1 cellular context compared by ENCODE assay signal in the genomic region with DNA sequence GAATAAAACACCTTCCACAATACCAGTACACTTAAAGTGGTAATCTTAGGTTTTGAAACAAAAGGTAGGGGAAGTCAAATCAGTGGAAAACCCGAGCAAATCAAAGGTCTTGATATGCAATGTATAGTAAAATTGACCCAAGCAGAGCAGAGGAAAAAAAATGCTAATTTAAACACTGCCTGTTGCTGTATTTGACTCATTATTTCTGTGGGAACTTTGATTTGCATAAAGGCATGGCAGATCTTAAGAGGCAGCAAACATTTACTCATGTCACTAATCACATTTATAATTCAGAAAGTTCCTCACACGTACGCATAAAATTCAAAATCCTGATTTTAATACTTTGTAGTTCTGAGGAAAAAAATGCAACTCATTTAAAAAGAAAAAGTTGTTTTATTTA.
TF ChIP-seq lines count a peak whose summit lies in the region.

No MANE protein-coding gene starts in this region.

TF ChIP-seq in HepG2, 621 proteins besides CTCF, POLR2A, EP300 and RAD21 (continued from another document):
- TF ChIP-seq, protein P1, sequence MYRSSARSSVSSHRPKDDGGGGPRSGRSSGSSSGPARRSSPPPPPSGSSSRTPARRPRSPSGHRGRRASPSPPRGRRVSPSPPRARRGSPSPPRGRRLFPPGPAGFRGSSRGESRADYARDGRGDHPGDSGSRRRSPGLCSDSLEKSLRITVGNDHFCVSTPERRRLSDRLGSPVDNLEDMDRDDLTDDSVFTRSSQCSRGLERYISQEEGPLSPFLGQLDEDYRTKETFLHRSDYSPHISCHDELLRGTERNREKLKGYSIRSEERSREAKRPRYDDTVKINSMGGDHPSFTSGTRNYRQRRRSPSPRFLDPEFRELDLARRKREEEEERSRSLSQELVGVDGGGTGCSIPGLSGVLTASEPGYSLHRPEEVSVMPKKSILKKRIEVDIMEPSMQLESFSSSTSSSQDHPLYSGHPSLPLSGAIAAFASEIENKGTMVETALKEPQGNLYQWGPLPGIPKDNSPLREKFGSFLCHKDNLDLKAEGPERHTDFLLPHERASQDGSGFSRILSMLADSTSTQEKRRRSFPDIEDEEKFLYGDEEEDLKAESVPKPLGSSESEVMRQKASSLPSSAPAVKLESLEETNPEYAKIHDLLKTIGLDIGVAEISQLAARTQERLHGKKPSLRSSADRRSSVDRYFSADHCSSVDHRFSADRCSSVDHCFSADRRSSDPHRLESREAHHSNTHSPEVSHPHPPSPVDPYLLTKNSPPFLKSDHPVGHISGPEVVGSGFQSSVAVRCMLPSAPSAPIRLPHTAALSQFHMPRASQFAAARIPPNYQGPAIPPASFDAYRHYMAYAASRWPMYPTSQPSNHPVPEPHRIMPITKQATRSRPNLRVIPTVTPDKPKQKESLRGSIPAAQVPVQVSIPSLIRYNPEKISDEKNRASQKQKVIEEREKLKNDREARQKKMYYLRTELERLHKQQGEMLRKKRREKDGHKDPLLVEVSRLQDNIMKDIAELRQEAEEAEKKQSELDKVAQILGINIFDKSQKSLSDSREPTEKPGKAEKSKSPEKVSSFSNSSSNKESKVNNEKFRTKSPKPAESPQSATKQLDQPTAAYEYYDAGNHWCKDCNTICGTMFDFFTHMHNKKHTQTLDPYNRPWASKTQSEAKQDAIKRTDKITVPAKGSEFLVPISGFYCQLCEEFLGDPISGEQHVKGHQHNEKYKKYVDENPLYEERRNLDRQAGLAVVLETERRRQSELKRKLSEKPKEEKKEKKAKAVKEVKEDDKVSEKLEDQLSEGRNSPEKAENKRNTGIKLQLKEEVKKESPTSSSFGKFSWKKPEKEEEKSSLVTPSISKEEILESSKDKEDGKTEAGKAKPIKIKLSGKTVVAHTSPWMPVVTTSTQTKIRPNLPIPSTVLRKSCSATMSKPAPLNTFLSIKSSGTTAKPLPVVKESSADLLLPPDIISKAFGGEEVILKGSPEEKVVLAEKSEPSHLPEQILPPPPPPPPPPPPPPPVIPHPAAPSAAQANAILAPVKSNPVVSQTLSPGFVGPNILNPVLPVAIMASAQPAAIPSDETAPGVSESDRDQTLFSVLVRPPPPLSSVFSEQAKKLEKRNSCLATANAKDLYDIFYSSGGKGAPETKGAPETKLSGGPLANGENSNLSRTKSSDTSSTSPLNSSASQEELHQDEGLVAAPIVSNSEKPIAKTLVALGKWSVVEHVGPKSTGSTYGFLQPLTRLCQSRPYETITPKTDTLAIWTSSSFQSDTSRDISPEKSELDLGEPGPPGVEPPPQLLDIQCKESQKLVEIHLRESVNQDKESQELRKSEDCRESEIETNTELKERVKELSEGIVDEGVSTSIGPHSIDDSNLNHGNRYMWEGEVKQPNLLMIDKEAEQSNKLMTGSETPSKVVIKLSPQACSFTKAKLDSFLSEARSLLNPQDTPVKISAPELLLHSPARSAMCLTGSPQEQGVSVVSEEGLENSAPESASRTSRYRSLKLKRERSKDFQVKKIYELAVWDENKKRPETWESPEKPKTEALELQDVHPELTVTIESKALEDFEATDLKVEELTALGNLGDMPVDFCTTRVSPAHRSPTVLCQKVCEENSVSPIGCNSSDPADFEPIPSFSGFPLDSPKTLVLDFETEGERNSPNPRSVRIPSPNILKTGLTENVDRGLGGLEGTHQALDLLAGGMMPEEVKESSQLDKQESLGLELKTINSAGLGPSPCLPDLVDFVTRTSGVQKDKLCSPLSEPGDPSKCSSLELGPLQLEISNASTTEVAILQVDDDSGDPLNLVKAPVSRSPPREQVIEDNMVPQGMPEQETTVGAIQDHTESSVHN (CRISPR knock-in tag; IDR thresholded peaks at IDR 0.05): no peak
- TF ChIP-seq, protein P2, sequence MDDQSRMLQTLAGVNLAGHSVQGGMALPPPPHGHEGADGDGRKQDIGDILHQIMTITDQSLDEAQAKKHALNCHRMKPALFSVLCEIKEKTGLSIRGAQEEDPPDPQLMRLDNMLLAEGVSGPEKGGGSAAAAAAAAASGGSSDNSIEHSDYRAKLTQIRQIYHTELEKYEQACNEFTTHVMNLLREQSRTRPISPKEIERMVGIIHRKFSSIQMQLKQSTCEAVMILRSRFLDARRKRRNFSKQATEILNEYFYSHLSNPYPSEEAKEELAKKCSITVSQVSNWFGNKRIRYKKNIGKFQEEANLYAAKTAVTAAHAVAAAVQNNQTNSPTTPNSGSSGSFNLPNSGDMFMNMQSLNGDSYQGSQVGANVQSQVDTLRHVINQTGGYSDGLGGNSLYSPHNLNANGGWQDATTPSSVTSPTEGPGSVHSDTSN (CRISPR knock-in tag; IDR thresholded peaks at IDR 0.05; ENCODE audit: borderline replicate concordance): no peak
- no peak for TF ChIP-seq EHMT2 (IDR thresholded peaks at IDR 0.05; ENCODE audit: borderline replicate concordance, low read depth, low read length)
- no peak for TF ChIP-seq ZNF446 (CRISPR knock-in tag; IDR thresholded peaks at IDR 0.05)
- TF ChIP-seq TMF1 (CRISPR knock-in tag; IDR thresholded peaks at IDR 0.05; ENCODE audit: low read depth): no peak
- no peak for TF ChIP-seq ZNF441 (CRISPR knock-in tag; IDR thresholded peaks at IDR 0.05; ENCODE audit: borderline replicate concordance)
- no peak for TF ChIP-seq ZNF34 (CRISPR knock-in tag; IDR thresholded peaks at IDR 0.05; ENCODE audit: borderline replicate concordance)
- no peak for TF ChIP-seq KLF13 (CRISPR knock-in tag; IDR thresholded peaks at IDR 0.05)
- TF ChIP-seq, protein P3, sequence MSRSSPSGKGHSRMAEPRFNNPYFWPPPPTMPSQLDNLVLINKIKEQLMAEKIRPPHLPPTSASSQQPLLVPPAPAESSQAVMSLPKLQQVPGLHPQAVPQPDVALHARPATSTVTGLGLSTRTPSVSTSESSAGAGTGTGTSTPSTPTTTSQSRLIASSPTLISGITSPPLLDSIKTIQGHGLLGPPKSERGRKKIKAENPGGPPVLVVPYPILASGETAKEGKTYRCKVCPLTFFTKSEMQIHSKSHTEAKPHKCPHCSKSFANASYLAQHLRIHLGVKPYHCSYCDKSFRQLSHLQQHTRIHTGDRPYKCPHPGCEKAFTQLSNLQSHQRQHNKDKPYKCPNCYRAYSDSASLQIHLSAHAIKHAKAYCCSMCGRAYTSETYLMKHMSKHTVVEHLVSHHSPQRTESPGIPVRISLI (CRISPR knock-in tag; IDR thresholded peaks at IDR 0.05; ENCODE audit: borderline replicate concordance): no peak
- TF ChIP-seq FLYWCH1 (CRISPR knock-in tag; IDR thresholded peaks at IDR 0.05): no peak
- TF ChIP-seq, protein P4, sequence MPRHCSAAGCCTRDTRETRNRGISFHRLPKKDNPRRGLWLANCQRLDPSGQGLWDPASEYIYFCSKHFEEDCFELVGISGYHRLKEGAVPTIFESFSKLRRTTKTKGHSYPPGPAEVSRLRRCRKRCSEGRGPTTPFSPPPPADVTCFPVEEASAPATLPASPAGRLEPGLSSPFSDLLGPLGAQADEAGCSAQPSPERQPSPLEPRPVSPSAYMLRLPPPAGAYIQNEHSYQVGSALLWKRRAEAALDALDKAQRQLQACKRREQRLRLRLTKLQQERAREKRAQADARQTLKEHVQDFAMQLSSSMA (CRISPR knock-in tag; IDR thresholded peaks at IDR 0.05): no peak
- no peak for TF ChIP-seq SATB2 (CRISPR knock-in tag; IDR thresholded peaks at IDR 0.05)
- TF ChIP-seq BRD4 (CRISPR knock-in tag; IDR thresholded peaks at IDR 0.05): no peak
